ENCODE assay signal across 22 cellular contexts in genomic region chr5:15798006-15798405, GRCh38.
DNase-seq lines count a peak whose midpoint lies in the region; ATAC-seq and TF ChIP-seq lines count a peak whose summit lies in the region.
"Had no signal": no experiment of that assay in that cellular context is flagged by ENCODE, and none has a peak within 500 bp of the region (broad histone marks: within the 10 kb centered on the region; RNA-seq: fewer than 3 reads in every experiment).

No MANE protein-coding gene starts in this region.

- H2BK5ac ChIP-seq in mesenchymal stem cell (ENCODE audit: low read depth, low read length, poor library complexity, severe bottlenecking) = no peak overlapping the region

- no peak overlapping the region for H3K9ac ChIP-seq in mesenchymal stem cell (ENCODE audit: low read length)

- H3K36me3 ChIP-seq in left lung (no peaks in the 10 kb centered on the region), testis (ENCODE audit: low read depth, missing control alignments) (no peaks in the 10 kb centered on the region), mesenchymal stem cell (ENCODE audit: control insufficient read depth in 1 of 2, insufficient read depth in 2 of 2, low read depth in 1 of 2, low read length in 2 of 2) (no peaks in the 10 kb centered on the region)
- H3K36me3 ChIP-seq: esophagus muscularis mucosa, gastroesophageal sphincter, right lobe of liver, SJSA1 had no signal

- H3K23ac ChIP-seq in mesenchymal stem cell (ENCODE audit: low read length in 2 of 2) = no peak overlapping the region

- H3K14ac ChIP-seq in mesenchymal stem cell (ENCODE audit: low read length in 2 of 2) = no peak overlapping the region

- no peak overlapping the region for H4K8ac ChIP-seq in mesenchymal stem cell (ENCODE audit: low read length)

- no peak overlapping the region for H3K4me2 ChIP-seq in mesenchymal stem cell (ENCODE audit: low read length, poor library complexity, severe bottlenecking)
- H3K4me2 ChIP-seq: PC-9 had no signal

- H3K4me1 ChIP-seq in left lung = peaks cover 0 to 6% of the 10 kb centered on the region in 2 donors
- peaks cover 8% of the 10 kb centered on the region for H3K4me1 ChIP-seq in testis
- H3K4me1 ChIP-seq in mesenchymal stem cell (ENCODE audit: control insufficient read depth, insufficient read depth, low read depth, low read length) = no peaks in the 10 kb centered on the region
- H3K4me1 ChIP-seq: right lobe of liver had no signal

- DNase-seq in NCI-H1105 treated with DMSO at 0.1 percent for 48 hours (lab: John Stamatoyannopoulos, UW) (peak; percentile 64), NCI-H1105 (lab: John Stamatoyannopoulos, UW) (no peak), cardiac fibroblast (ENCODE audit: low read depth in 2 of 2) (peak; percentile 22 to 33), left lung (peak in 1 of 2 donors; percentile 52), testis (peak; percentile 42), mesenchymal stem cell (no peak)
- no peak for DNase-seq in stimulated activated CD4-positive, alpha-beta T cell treated with anti-CD3 and anti-CD28 coated beads, Interleukin-2, amount 100 ng/mL, for 48 hours
- no peak for DNase-seq in activated CD8-positive, alpha-beta memory T cell treated with anti-CD3 and anti-CD28 coated beads, Interleukin-2, amount 50 U/mL, for 4 hours
- DNase-seq: activated CD4-positive, alpha-beta T cell treated with anti-CD3 and anti-CD28 coated beads for 48 hours; activated naive CD4-positive, alpha-beta T cell treated with anti-CD3 and anti-CD28 coated beads, Interleukin-2, amount 50 U/mL, for 16 hours; aorta; effector memory CD8-positive, alpha-beta T cell; natural killer cell; NCI-H187 treated with DMSO at 0.1 percent for 48 hours; NCI-H2227 treated with DMSO at 0.1 percent for 48 hours; PC-9; right lobe of liver had no signal

- no peak overlapping the region for H2BK15ac ChIP-seq in mesenchymal stem cell (ENCODE audit: low read depth, poor library complexity, severe bottlenecking)

- H3K4ac ChIP-seq in mesenchymal stem cell (ENCODE audit: low read depth in 1 of 2, low read length in 2 of 2) = no peak overlapping the region

- H4K91ac ChIP-seq in mesenchymal stem cell (ENCODE audit: low read length) = no peak overlapping the region

- peak; percentile 84 for ATAC-seq in left lung
- ATAC-seq: effector memory CD8-positive, alpha-beta T cell; gastroesophageal sphincter; HCT116; natural killer cell; right lobe of liver had no signal

- H2BK120ac ChIP-seq in mesenchymal stem cell (ENCODE audit: low read depth, low read length) = no peak overlapping the region

- intact Hi-C loops in left lung (cut with DNase I) = no loop called here
- intact Hi-C loops in testis (cut with DNase I; ENCODE audit: low total_unique reads) = no loop called here

- H2AFZ ChIP-seq in mesenchymal stem cell (ENCODE audit: low read depth, low read length) = no peak overlapping the region
- H2AFZ ChIP-seq: PC-9 had no signal

- peaks cover 20% of the 10 kb centered on the region for H3K79me1 ChIP-seq in mesenchymal stem cell (replicated peaks; ENCODE audit: low read length, poor library complexity, severe bottlenecking)

- H3K27ac ChIP-seq in left lung = no peak overlapping the region
- no peak overlapping the region for H3K27ac ChIP-seq in testis
- H3K27ac ChIP-seq in mesenchymal stem cell (ENCODE audit: low read length, poor library complexity, severe bottlenecking) = no peak overlapping the region
- H3K27ac ChIP-seq: 22Rv1, esophagus muscularis mucosa, gastroesophageal sphincter, PC-9, right lobe of liver, SJSA1 had no signal

- no peak overlapping the region for H3K18ac ChIP-seq in mesenchymal stem cell (ENCODE audit: low read depth in 1 of 2, low read length in 2 of 2)

- H3K27me3 ChIP-seq in left lung (no peaks in the 10 kb centered on the region), testis (no peaks in the 10 kb centered on the region), mesenchymal stem cell (ENCODE audit: control insufficient read depth in 1 of 2, insufficient read depth in 1 of 2, low read length in 2 of 2) (no peaks in the 10 kb centered on the region)
- H3K27me3 ChIP-seq: esophagus muscularis mucosa, gastroesophageal sphincter, right lobe of liver, SJSA1 had no signal

- no peak for TF ChIP-seq POLR2A in testis (IDR thresholded peaks at IDR 0.05)

- H3K9me3 ChIP-seq in left lung (no peaks in the 10 kb centered on the region), testis (no peaks in the 10 kb centered on the region), mesenchymal stem cell (ENCODE audit: control insufficient read depth, low read length) (no peaks in the 10 kb centered on the region)
- H3K9me3 ChIP-seq: esophagus muscularis mucosa, gastroesophageal sphincter, right lobe of liver, SJSA1 had no signal

- H2BK12ac ChIP-seq in mesenchymal stem cell (ENCODE audit: low read length in 2 of 2) = no peak overlapping the region

- no peak for TF ChIP-seq CTCF in cardiac fibroblast (IDR thresholded peaks at IDR 0.05; ENCODE audit: low read depth, low read length)
- TF ChIP-seq CTCF in left lung (IDR thresholded peaks at IDR 0.05) = no peak
- no peak for TF ChIP-seq CTCF in testis (IDR thresholded peaks at IDR 0.05)

- H3K4me3 ChIP-seq in cardiac fibroblast (replicated peaks in 1 of 2; ENCODE audit: low read depth in 2 of 2, low read length in 2 of 2) (no peak overlapping the region), left lung (no peak overlapping the region), testis (no peak overlapping the region), mesenchymal stem cell (ENCODE audit: insufficient read depth in 1 of 2, low read depth in 1 of 2, low read length in 2 of 2) (no peak overlapping the region)
- H3K4me3 ChIP-seq: esophagus muscularis mucosa, gastroesophageal sphincter, PC-9, right lobe of liver, SJSA1 had no signal

- H2AK5ac ChIP-seq in mesenchymal stem cell (ENCODE audit: low read length, severe bottlenecking) = no peak overlapping the region

- 40 to 49% methylated on average over 3 of the region's 3 CpGs for WGBS in testis, 2 donors
- 97% methylated on average over 3 of the region's 3 CpGs for WGBS in mesenchymal stem cell

Comparison
In these comparisons a context has a peak if more than half of its experiments do, and no peak if none do; other contexts are left out.
1. DNase-seq: peak in NCI-H1105 treated with DMSO at 0.1 percent for 48 hours (single experiment), cardiac fibroblast (2 of 2) and testis (single experiment); none in NCI-H1105 (single experiment), mesenchymal stem cell (single experiment), stimulated activated CD4-positive, alpha-beta T cell treated with anti-CD3 and anti-CD28 coated beads, Interleukin-2, amount 100 ng/mL, for 48 hours (0 of 2) and activated CD8-positive, alpha-beta memory T cell treated with anti-CD3 and anti-CD28 coated beads, Interleukin-2, amount 50 U/mL, for 4 hours (single experiment).